Comparison of ENCODE assay signal across 1 cellular context in genomic region chr5:181205402-181205734, GRCh38.
TF ChIP-seq lines count a peak whose summit lies in the region.

No MANE protein-coding gene starts in this region.

TF ChIP-seq in SK-N-SH treated with all-trans-retinoic acid at 6 μM for 48 hours, 23 proteins besides CTCF, POLR2A, EP300 and RAD21 (continued from another document):
- TF ChIP-seq POU6F1 (CRISPR knock-in tag; IDR thresholded peaks at IDR 0.05; ENCODE audit: borderline replicate concordance, low read depth) (no peak), ZNF8 (CRISPR knock-in tag; IDR thresholded peaks at IDR 0.05) (no peak), TOX (CRISPR knock-in tag; IDR thresholded peaks at IDR 0.05; ENCODE audit: borderline replicate concordance) (no peak), ZNF565 (CRISPR knock-in tag; conservative IDR thresholded peaks at IDR 0.05; ENCODE audit: low read depth) (no peak), CSDC2 (CRISPR knock-in tag; IDR thresholded peaks at IDR 0.05) (no peak), ZNF70 (CRISPR knock-in tag; IDR thresholded peaks at IDR 0.05) (no peak), ARNTL (CRISPR knock-in tag; IDR thresholded peaks at IDR 0.05; ENCODE audit: borderline replicate concordance, low read depth) (no peak), GLIS3 (CRISPR knock-in tag; IDR thresholded peaks at IDR 0.05) (no peak)
